Comparison of ENCODE assay signal across 8 cellular contexts in the genomic region with DNA sequence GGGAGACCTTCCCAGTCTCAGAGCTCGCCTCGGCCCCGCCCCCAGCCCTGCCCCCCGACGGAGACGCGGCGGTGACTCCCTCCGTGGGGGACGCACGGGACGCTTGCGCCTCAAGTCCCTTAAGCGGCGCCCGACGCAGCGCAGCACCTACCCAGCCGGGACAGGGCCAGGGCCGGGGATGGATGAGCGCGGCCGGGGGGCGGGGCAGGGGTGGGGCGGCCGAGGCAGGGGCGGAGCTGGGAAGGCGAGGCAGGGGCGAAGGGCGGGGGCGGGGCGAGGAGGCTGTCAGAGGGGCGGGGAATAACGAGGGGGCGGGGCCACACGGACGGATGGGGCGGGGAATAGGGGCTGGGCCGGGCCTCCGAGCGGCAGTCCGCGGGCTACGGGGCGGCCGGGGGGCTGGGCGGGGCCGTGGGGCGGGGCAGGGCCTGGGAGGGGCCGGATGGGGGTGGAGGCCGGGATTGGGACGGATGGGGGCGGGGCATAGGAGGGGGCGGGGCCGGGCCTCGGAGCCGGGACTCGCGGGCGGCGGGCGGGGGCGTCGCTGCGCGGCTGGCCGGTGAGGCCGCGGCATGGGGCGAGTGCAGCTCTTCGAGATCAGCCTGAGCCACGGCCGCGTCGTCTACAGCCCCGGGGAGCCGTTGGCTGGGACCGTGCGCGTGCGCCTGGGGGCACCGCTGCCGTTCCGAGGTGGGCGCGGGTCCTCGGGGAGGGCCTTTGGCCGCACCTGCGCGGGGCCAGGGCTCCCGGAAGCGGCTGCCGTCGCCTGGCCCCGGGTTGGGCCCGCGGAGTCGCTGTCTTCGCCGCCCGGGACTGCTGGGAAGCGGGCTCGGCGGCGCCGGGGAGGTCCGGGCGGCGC. TPM values are rescaled to one million over a fixed set of nuclear protein-coding genes. Genes with fewer than 3 reads are reported as not detected.
A peak's percentile ranks its signal among the peaks of the same experiment; 100 is the strongest.
DNase-seq lines count a peak whose midpoint lies in the region; ATAC-seq and TF ChIP-seq lines count a peak whose summit lies in the region.

Gene ARRDC1, plus strand, starts transcription at position 541 of the 859 bp plus-strand sequence. Its CDS starts 32 bp downstream, at position 573.

- TF ChIP-seq CTCF in AG04449 (IDR thresholded peaks at IDR 0.05; ENCODE audit: insufficient read depth, low read length, missing control alignments) (no peak), chondrocyte (IDR thresholded peaks at IDR 0.05) (peak; percentile 8)

- no peak within 1 kb of the TSS for H3K27ac Mint-ChIP-seq in chondrocyte (ENCODE audit: unreplicated experiment)

- ATAC-seq in GM18907 (IDR thresholded peaks at IDR 0.05; ENCODE audit: unreplicated experiment), result peak; percentile 66
- ATAC-seq in HG03135 (IDR thresholded peaks at IDR 0.05; ENCODE audit: unreplicated experiment), result peak; percentile 66

- H3K27me3 Mint-ChIP-seq in chondrocyte (ENCODE audit: low read depth), result no peaks in the 10 kb centered on the region

- H3K4me1 Mint-ChIP-seq in chondrocyte (ENCODE audit: low read depth), result peaks cover 21% of the 10 kb centered on the region

- no peaks in the 10 kb centered on the region for H3K36me3 Mint-ChIP-seq in chondrocyte (ENCODE audit: low read depth)

- H3K9me3 Mint-ChIP-seq in chondrocyte (ENCODE audit: low read depth), result no peaks in the 10 kb centered on the region

- DNase-seq in AG04449 (ENCODE audit: low read depth, low spot score), result no peak
- peak; percentile 90 for DNase-seq in NCI-H460 (ENCODE audit: extremely low read depth, low read depth)
- DNase-seq in activated CD4-positive, alpha-beta T cell treated with anti-CD3 and anti-CD28 coated beads for 24 hours (ENCODE audit: low read depth in 2 of 2), result peak; percentile 86 to 90
- DNase-seq in chondrocyte (ENCODE audit: low spot score), result no peak
- peak; percentile 96 for DNase-seq in kidney tubule cell (ENCODE audit: low spot score)
- peak; percentile 85 to 91 for DNase-seq in stimulated activated CD4-positive, alpha-beta T cell treated with anti-CD3 and anti-CD28 coated beads, Interleukin-1b, Interleukin-23, amount 100 ng/mL, for 1 hour (ENCODE audit: low read depth in 2 of 2)

- POLR2A ChIA-PET in AG04449 (lab: Yijun Ruan, JAX), result interaction anchor here (1.1 to 1.2 kb wide), 2 partner anchors 9 to 13 kb away, joined by 3 to 7 read pairs; partner anchors contain the start of gene EHMT1

- H3K4me3 ChIP-seq in AG04449 (ENCODE audit: low read depth, low read length), result peak within 1 kb of the TSS; percentile 71

- CTCF ChIA-PET in AG04449 (lab: Yijun Ruan, JAX), result no interaction called here

- H3K4me3 Mint-ChIP-seq in chondrocyte (ENCODE audit: unreplicated experiment), result peak within 1 kb of the TSS; percentile 66

RNA-seq across cellular contexts. Expression of gene ARRDC1, which starts in this region (rescaled TPM):
- total RNA-seq in NCI-H460 (2014; rRNA removed; shearing (Covaris generic)), result 26.6 and 32.6 TPM in 2 replicates
- polyA plus RNA-seq in NCI-H460 (2014; cell fraction: nucleus; rRNA removed), result 151 and 292 TPM in 2 replicates
- 24.5 to 27.3 TPM (median 27.2 TPM) in 3 replicates for total RNA-seq in chondrocyte

Comparison
In these comparisons a context has a peak if more than half of its experiments do, and no peak if none do; other contexts are left out.
1. DNase-seq: peak in NCI-H460 (single experiment), activated CD4-positive, alpha-beta T cell treated with anti-CD3 and anti-CD28 coated beads for 24 hours (2 of 2), kidney tubule cell (single experiment) and stimulated activated CD4-positive, alpha-beta T cell treated with anti-CD3 and anti-CD28 coated beads, Interleukin-1b, Interleukin-23, amount 100 ng/mL, for 1 hour (2 of 2); none in AG04449 (single experiment) and chondrocyte (single experiment).